Comparison of ENCODE assay signal across 8 cellular contexts in the genomic region with DNA sequence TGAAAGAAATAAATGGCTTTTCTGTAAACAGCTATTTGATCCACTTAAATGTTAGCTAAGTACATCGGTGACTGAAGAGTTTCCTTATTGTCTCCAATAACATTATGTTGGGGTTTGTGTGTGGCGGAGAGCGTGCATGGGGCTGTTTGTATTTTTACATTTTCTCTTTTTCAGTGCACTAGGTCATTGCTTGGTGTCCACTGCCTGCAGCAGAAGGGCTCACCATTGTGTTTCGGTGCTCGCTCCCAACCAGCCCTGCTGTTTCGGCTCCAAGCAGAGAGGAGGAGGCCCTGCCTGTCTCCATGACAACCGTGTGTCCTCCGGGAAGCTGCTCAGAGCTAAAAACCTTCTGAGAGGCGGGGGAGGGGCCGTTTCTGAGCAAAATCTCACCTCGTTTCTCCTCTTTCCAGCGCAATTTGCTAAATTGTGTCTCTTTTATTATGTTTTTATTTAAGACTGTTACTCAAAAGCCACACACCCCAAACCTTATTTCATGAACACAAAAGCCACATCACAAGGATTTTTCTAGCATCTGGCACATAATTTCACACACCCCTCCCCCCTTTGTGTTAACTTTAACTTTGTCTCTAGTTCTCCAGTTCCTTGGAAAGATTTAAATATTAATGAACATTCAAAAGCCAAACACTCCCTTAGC.
DNase-seq lines count a peak whose midpoint lies in the region; ATAC-seq and TF ChIP-seq lines count a peak whose summit lies in the region.

No MANE protein-coding gene starts in this region.

- no peak overlapping the region for H2AK5ac ChIP-seq in mesenchymal stem cell (ENCODE audit: low read length, severe bottlenecking)

- no peaks in the 10 kb centered on the region for H3K36me3 ChIP-seq in mesenchymal stem cell (ENCODE audit: control insufficient read depth in 1 of 2, insufficient read depth in 2 of 2, low read depth in 1 of 2, low read length in 2 of 2)

- peak overlapping the region; percentile 70 to 92 for H3K18ac ChIP-seq in mesenchymal stem cell (ENCODE audit: low read depth in 1 of 2, low read length in 2 of 2)

- H3K27me3 ChIP-seq in mesenchymal stem cell (ENCODE audit: control insufficient read depth in 1 of 2, insufficient read depth in 1 of 2, low read length in 2 of 2): no peaks in the 10 kb centered on the region

- no peak overlapping the region for H3K4ac ChIP-seq in mesenchymal stem cell (ENCODE audit: low read depth in 1 of 2, low read length in 2 of 2)

- no peak overlapping the region for H2BK15ac ChIP-seq in mesenchymal stem cell (ENCODE audit: low read depth, poor library complexity, severe bottlenecking)

- ATAC-seq in GM18873 (IDR thresholded peaks at IDR 0.05; ENCODE audit: low FRiP score, unreplicated experiment) (no peak), left lobe of liver (no peak), HG02981 (IDR thresholded peaks at IDR 0.05; ENCODE audit: unreplicated experiment) (no peak)

- no peak for TF ChIP-seq CTCF in choroid plexus epithelial cell (conservative IDR thresholded peaks at IDR 0.05; ENCODE audit: low read depth, low read length)

- no peaks in the 10 kb centered on the region for H3K79me1 ChIP-seq in mesenchymal stem cell (replicated peaks; ENCODE audit: low read length, poor library complexity, severe bottlenecking)

- no peak overlapping the region for H2BK120ac ChIP-seq in mesenchymal stem cell (ENCODE audit: low read depth, low read length)

- H2BK5ac ChIP-seq in mesenchymal stem cell (ENCODE audit: low read depth, low read length, poor library complexity, severe bottlenecking): no peak overlapping the region

- H3K4me3 ChIP-seq in choroid plexus epithelial cell (ENCODE audit: low read depth, low read length) (peak overlapping the region; percentile 15), mesenchymal stem cell (ENCODE audit: insufficient read depth in 1 of 2, low read depth in 1 of 2, low read length in 2 of 2) (peak overlapping the region; percentile 42 to 69)

- H3K27ac ChIP-seq in mesenchymal stem cell (ENCODE audit: low read length, poor library complexity, severe bottlenecking): peak overlapping the region; percentile 51

- peak overlapping the region; percentile 15 for H4K91ac ChIP-seq in mesenchymal stem cell (ENCODE audit: low read length)

- H2AFZ ChIP-seq in mesenchymal stem cell (ENCODE audit: low read depth, low read length): peak overlapping the region; percentile 23

- H4K8ac ChIP-seq in mesenchymal stem cell (ENCODE audit: low read length): peak overlapping the region; percentile 49

- H3K4me1 ChIP-seq in mesenchymal stem cell (ENCODE audit: control insufficient read depth, insufficient read depth, low read depth, low read length): peaks cover 1% of the 10 kb centered on the region

- peak overlapping the region; percentile 87 for H3K4me2 ChIP-seq in mesenchymal stem cell (ENCODE audit: low read length, poor library complexity, severe bottlenecking)

- DNase-seq in EH (ENCODE audit: low read depth) (peak; percentile 70), NCI-H2196 treated with DMSO at 0.1 percent for 48 hours (lab: John Stamatoyannopoulos, UW; ENCODE audit: unreplicated experiment) (peak; percentile 95), choroid plexus epithelial cell (ENCODE audit: low read depth) (peak; percentile 67), mesenchymal stem cell (peak; percentile 87), left lobe of liver (ENCODE audit: low spot score) (no peak)
- DNase-seq in activated CD4-positive, alpha-beta T cell treated with anti-CD3 and anti-CD28 coated beads for 4 hours: no peak

- peak overlapping the region; percentile 67 for H3K9ac ChIP-seq in mesenchymal stem cell (ENCODE audit: low read length)

- no peaks in the 10 kb centered on the region for H3K9me3 ChIP-seq in mesenchymal stem cell (ENCODE audit: control insufficient read depth, low read length)

- no peak overlapping the region for H2BK12ac ChIP-seq in mesenchymal stem cell (ENCODE audit: low read length in 2 of 2)

- H3K23ac ChIP-seq in mesenchymal stem cell (ENCODE audit: low read length in 2 of 2): no peak overlapping the region

- no peak overlapping the region for H3K14ac ChIP-seq in mesenchymal stem cell (ENCODE audit: low read length in 2 of 2)

- 15% methylated on average over 6 of the region's 12 CpGs for WGBS in mesenchymal stem cell

Comparison
In these comparisons a context has a peak if more than half of its experiments do, and no peak if none do; other contexts are left out.
1. DNase-seq: peak in EH (single experiment), NCI-H2196 treated with DMSO at 0.1 percent for 48 hours (single experiment), choroid plexus epithelial cell (single experiment) and mesenchymal stem cell (single experiment); none in activated CD4-positive, alpha-beta T cell treated with anti-CD3 and anti-CD28 coated beads for 4 hours (0 of 2) and left lobe of liver (single experiment).